Comparison of ENCODE assay signal across 10 cellular contexts in genomic region chr5:14172149-14172795, GRCh38. TPM values are rescaled to one million over a fixed set of nuclear protein-coding genes. Genes with fewer than 3 reads are reported as not detected.
DNase-seq lines count a peak whose midpoint lies in the region; ATAC-seq, FAIRE-seq and TF ChIP-seq lines count a peak whose summit lies in the region.
"Had no signal": no experiment of that assay in that cellular context is flagged by ENCODE, and none has a peak within 500 bp of the region (broad histone marks: within the 10 kb centered on the region; RNA-seq: fewer than 3 reads in every experiment).

No MANE protein-coding gene starts in this region.

- H3K27ac ChIP-seq in prostate gland, result no peak overlapping the region
- H3K27ac ChIP-seq: parathyroid adenoma had no signal

- H3K4me1 ChIP-seq in prostate gland (replicated peaks), result no peaks in the 10 kb centered on the region
- H3K4me1 ChIP-seq: parathyroid adenoma had no signal

- H3K27me3 Mint-ChIP-seq in immature natural killer cell (ENCODE audit: low read depth in 3 of 3), result peaks cover 0 to 5% (median 2%) of the 10 kb centered on the region in 3 donors

- 89% methylated on average over 5 of the region's 5 CpGs for WGBS in prostate gland

- intact Hi-C loops in prostate gland (cut with DNase I), result no loop called here

- ATAC-seq in GM21528 (IDR thresholded peaks at IDR 0.05; ENCODE audit: low FRiP score, unreplicated experiment) (peak; percentile 57), HG03432 (IDR thresholded peaks at IDR 0.05; ENCODE audit: unreplicated experiment) (peak; percentile 56)

- no peaks in the 10 kb centered on the region for H3K9me3 ChIP-seq in prostate gland

- peak; percentile 87 for FAIRE-seq in GM18507 (lab: Jason Lieb, UNC)

- H3K4me3 ChIP-seq in foreskin fibroblast (ENCODE audit: low read depth in 1 of 2, low read length in 2 of 2) (no peak overlapping the region), prostate gland (no peak overlapping the region)

- H3K4me3 Mint-ChIP-seq in immature natural killer cell, result peak overlapping the region in 4 of 5 donors; percentile 22 to 50 (median 38)
- H3K4me3 Mint-ChIP-seq: activated T-cell treated with anti-CD3 and anti-CD28 coated beads, Interleukin-2, amount 50 U/mL, for 72 hours had no signal

- DNase-seq in GM18507 (ENCODE audit: extremely low spot score, insufficient read length, low read depth), result no peak
- DNase-seq in immature natural killer cell, result no peak
- DNase-seq in anterior cingulate cortex (lab: John Stamatoyannopoulos, UW), result no peak
- DNase-seq in foreskin fibroblast, result no peak
- no peak for DNase-seq in prostate gland (ENCODE audit: low spot score)
- no peak for DNase-seq in occipital lobe (lab: John Stamatoyannopoulos, UW)
- DNase-seq: activated T-cell treated with anti-CD3 and anti-CD28 coated beads, Interleukin-2, amount 50 U/mL, for 72 hours had no signal

- H3K4me1 Mint-ChIP-seq in immature natural killer cell, result peaks cover 54 to 68% of the 10 kb centered on the region in 2 donors

- peaks cover 0 to 3% (median 0%) of the 10 kb centered on the region in 3 donors for H3K36me3 Mint-ChIP-seq in immature natural killer cell

- peak overlapping the region; percentile 11 to 74 (median 20) for H3K27ac Mint-ChIP-seq in immature natural killer cell

- H3K27me3 ChIP-seq in prostate gland (replicated peaks; ENCODE audit: insufficient read depth), result no peaks in the 10 kb centered on the region

- H3K9me3 Mint-ChIP-seq in immature natural killer cell, result no peaks in the 10 kb centered on the region
- H3K9me3 Mint-ChIP-seq: activated T-cell treated with anti-CD3 and anti-CD28 coated beads, Interleukin-2, amount 50 U/mL, for 72 hours had no signal

- TF ChIP-seq CTCF in foreskin fibroblast (IDR thresholded peaks at IDR 0.05; ENCODE audit: low read depth, low read length) (no peak), prostate gland (IDR thresholded peaks at IDR 0.05) (no peak)

- no peaks in the 10 kb centered on the region for H3K36me3 ChIP-seq in prostate gland

- no peak for TF ChIP-seq POLR2A in prostate gland (IDR thresholded peaks at IDR 0.05)

RNA-seq across cellular contexts. Expression of gene TRIO, which starts 29.1 kb away (rescaled TPM):
- polyA plus RNA-seq in immature natural killer cell, result 1 to 10 TPM in 2 of 3 donors, under 1 TPM in 1; 0.70 to 2.3 (median 1.2) TPM
- total RNA-seq in prostate gland (100 to 1,000 TPM in 1 of 2 donors, 10 to 100 TPM in 1; 90.3 to 197 TPM), occipital lobe (381 TPM)
